In genomic region chr9:124018731-124019697, GRCh38 we compare ENCODE assay signal across 12 cellular contexts. TPM values are rescaled to one million over a fixed set of nuclear protein-coding genes. Genes with fewer than 3 reads are reported as not detected.
DNase-seq lines count a peak whose midpoint lies in the region; ATAC-seq and TF ChIP-seq lines count a peak whose summit lies in the region.
"Had no signal": no experiment of that assay in that cellular context is flagged by ENCODE, and none has a peak within 500 bp of the region (broad histone marks: within the 10 kb centered on the region; RNA-seq: fewer than 3 reads in every experiment).

No MANE protein-coding gene starts in this region.

- H3K9me3 Mint-ChIP-seq in activated naive CD8-positive, alpha-beta T cell treated with anti-CD3 and anti-CD28 coated beads, Interleukin-2, amount 50 U/mL, for 24 hours = no peaks in the 10 kb centered on the region
- H3K9me3 Mint-ChIP-seq in immature natural killer cell = peaks cover 0 to 7% (median 0%) of the 10 kb centered on the region in 6 donors

- H3K4me3 Mint-ChIP-seq in activated naive CD8-positive, alpha-beta T cell treated with anti-CD3 and anti-CD28 coated beads, Interleukin-2, amount 50 U/mL, for 24 hours = peak overlapping the region; percentile 35
- peak overlapping the region; percentile 9 to 83 (median 62) for H3K4me3 Mint-ChIP-seq in immature natural killer cell

- H3K27me3 ChIP-seq in heart right ventricle (peaks cover 42 to 100% (median 100%) of the 10 kb centered on the region in 7 donors), BE2C (peaks cover 94% of the 10 kb centered on the region)

- TF ChIP-seq CTCF in heart right ventricle (IDR thresholded peaks at IDR 0.05) (no peak), BE2C (IDR thresholded peaks at IDR 0.05; ENCODE audit: low read depth, low read length) (no peak)

- H3K27ac ChIP-seq in heart right ventricle = no peak overlapping the region
- peak overlapping the region; percentile 36 for H3K27ac ChIP-seq in temporal lobe (ENCODE audit: low read depth, low read length)
- H3K27ac ChIP-seq: C4-2B, colonic mucosa, KMS-11 had no signal

- intact Hi-C loops in heart right ventricle (cut with DNase I) = no loop called here
- intact Hi-C loops in Right ventricle myocardium superior (cut with DNase I) = no loop called here

- no peak for ATAC-seq in heart right ventricle
- ATAC-seq in Right ventricle myocardium superior (ENCODE audit: poor library complexity) = no peak
- no peak for ATAC-seq in activated naive CD8-positive, alpha-beta T cell treated with anti-CD3 and anti-CD28 coated beads, Interleukin-2, amount 50 U/mL, for 24 hours
- ATAC-seq in GM18873 (IDR thresholded peaks at IDR 0.05; ENCODE audit: low FRiP score, unreplicated experiment) = no peak

- H3K4me3 ChIP-seq in heart right ventricle (peak overlapping the region in 7 of 10 donors; percentile 37 to 49 (median 45)), BE2C (ENCODE audit: low read depth, low read length) (no peak overlapping the region)
- H3K4me3 ChIP-seq: colonic mucosa had no signal

- H3K36me3 ChIP-seq in heart right ventricle (no peaks in the 10 kb centered on the region), BE2C (no peaks in the 10 kb centered on the region)
- H3K36me3 ChIP-seq: colonic mucosa had no signal

- peaks cover 85% of the 10 kb centered on the region for H3K27me3 Mint-ChIP-seq in activated naive CD8-positive, alpha-beta T cell treated with anti-CD3 and anti-CD28 coated beads, Interleukin-2, amount 50 U/mL, for 24 hours
- H3K27me3 Mint-ChIP-seq in immature natural killer cell (ENCODE audit: low read depth in 3 of 3) = peaks cover 34 to 60% (median 47%) of the 10 kb centered on the region in 3 donors

- peaks cover 6 to 38% (median 23%) of the 10 kb centered on the region in 9 donors for H3K4me1 ChIP-seq in heart right ventricle
- H3K4me1 ChIP-seq in BE2C = no peaks in the 10 kb centered on the region

- H3K27ac Mint-ChIP-seq in activated naive CD8-positive, alpha-beta T cell treated with anti-CD3 and anti-CD28 coated beads, Interleukin-2, amount 50 U/mL, for 24 hours = no peak overlapping the region
- no peak overlapping the region for H3K27ac Mint-ChIP-seq in immature natural killer cell

- DNase-seq in heart right ventricle = no peak
- no peak for DNase-seq in Right ventricle myocardium superior
- no peak for DNase-seq in activated naive CD8-positive, alpha-beta T cell treated with anti-CD3 and anti-CD28 coated beads, Interleukin-2, amount 50 U/mL, for 24 hours
- no peak for DNase-seq in immature natural killer cell
- DNase-seq in stimulated activated CD4-positive, alpha-beta T cell treated with anti-CD3 and anti-CD28 coated beads, Interleukin-2, amount 100 ng/mL, for 48 hours = no peak
- no peak for DNase-seq in BE2C
- DNase-seq: colonic mucosa, NCI-H226 had no signal

- H3K36me3 Mint-ChIP-seq in activated naive CD8-positive, alpha-beta T cell treated with anti-CD3 and anti-CD28 coated beads, Interleukin-2, amount 50 U/mL, for 24 hours (ENCODE audit: low read depth) = no peaks in the 10 kb centered on the region
- H3K36me3 Mint-ChIP-seq in immature natural killer cell = peaks cover 3 to 4% (median 3%) of the 10 kb centered on the region in 3 donors

- H3K4me1 Mint-ChIP-seq in activated naive CD8-positive, alpha-beta T cell treated with anti-CD3 and anti-CD28 coated beads, Interleukin-2, amount 50 U/mL, for 24 hours = peaks cover 31% of the 10 kb centered on the region
- H3K4me1 Mint-ChIP-seq in immature natural killer cell = peaks cover 30 to 33% of the 10 kb centered on the region in 2 donors

- WGBS in heart right ventricle, 2 donors = 22 to 23% methylated on average over 21 of the region's 21 CpGs

- H3K9me3 ChIP-seq in heart right ventricle (no peaks in the 10 kb centered on the region), BE2C (no peaks in the 10 kb centered on the region)
- H3K9me3 ChIP-seq: colonic mucosa had no signal

RNA-seq across cellular contexts. Expression of gene LHX2, which starts 7.4 kb away (rescaled TPM):
- total RNA-seq in heart right ventricle (under 1 TPM in 3 of 10 donors, not detected in 7; 0.19 to 0.42 (median 0.41) TPM), Right ventricle myocardium superior (not detected), temporal lobe (106 TPM)
- polyA plus RNA-seq in heart right ventricle (under 1 TPM; 0.23 to 0.37 TPM), immature natural killer cell (not detected)
- not detected for polyA plus RNA-seq in BE2C (2012; ENCODE audit: insufficient read depth, insufficient read length, low read depth)

Comparison
In these comparisons a context has a peak if more than half of its experiments do, and no peak if none do; other contexts are left out.
1. RNA of gene LHX2, which starts 7.4 kb away (total RNA-seq): 106 TPM in temporal lobe (single experiment); not detected in Right ventricle myocardium superior (single experiment) and 0.19 to 0.42 TPM in heart right ventricle; every median in the first group is over 10 times any median in the second.